16 cellular contexts compared by ENCODE assay signal in the genomic region with DNA sequence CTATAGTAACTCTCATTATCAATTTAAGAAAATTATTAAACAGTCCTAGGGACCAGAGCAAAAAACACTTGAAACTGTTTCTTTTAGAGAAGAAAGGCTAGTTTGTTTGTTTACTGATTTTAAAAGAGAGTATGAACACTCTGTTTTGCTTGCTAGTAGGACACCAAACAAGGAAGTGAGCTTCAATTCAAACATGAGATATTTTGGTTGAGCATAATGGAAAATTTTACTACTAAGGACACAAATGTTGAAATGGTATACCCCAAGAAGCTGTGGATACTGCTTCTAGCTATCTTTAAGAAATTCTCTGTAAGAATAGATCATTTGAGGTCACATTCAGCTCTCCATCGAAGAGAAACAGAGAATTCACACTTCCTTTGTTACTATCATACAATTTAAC.
"Had no signal": no experiment of that assay in that cellular context is flagged by ENCODE, and none has a peak within 500 bp of the region (broad histone marks: within the 10 kb centered on the region; RNA-seq: fewer than 3 reads in every experiment).

No MANE protein-coding gene starts in this region.

- H3K27ac Mint-ChIP-seq: activated naive CD4-positive, alpha-beta T cell treated with anti-CD3 and anti-CD28 coated beads for 36 hours; activated T-helper 2 cell treated with anti-CD3 and anti-CD28 coated beads, Interferon-gamma antibody, Interleukin-2, Interleukin-4, amounts not matched to agents 10 μg/mL and 5 μg/mL and 100 μg/mL, durations not matched to agents 14 hours and 24 hours and 36 hours; effector memory CD8-positive, alpha-beta T cell; natural killer cell treated with Interleukin-12 subunit alpha and Interleukin-12 subunit beta and Interleukin-15 and Interleukin-18, amount 100 ng/mL, for 72 hours; stimulated activated memory B cell treated with anti-CD40 and anti-IgM and Interleukin-4, amounts not matched to agents 10 μg/mL and 1 μg/mL and 100 μg/mL, for 72 hours had no signal

- H3K4me3 Mint-ChIP-seq: activated naive CD4-positive, alpha-beta T cell treated with anti-CD3 and anti-CD28 coated beads for 36 hours; effector memory CD8-positive, alpha-beta T cell; natural killer cell treated with Interleukin-12 subunit alpha and Interleukin-12 subunit beta and Interleukin-15 and Interleukin-18, amount 100 ng/mL, for 72 hours; stimulated activated memory B cell treated with anti-CD40 and anti-IgM and Interleukin-4, amounts not matched to agents 10 μg/mL and 1 μg/mL and 100 μg/mL, for 72 hours had no signal

- ATAC-seq: effector memory CD8-positive, alpha-beta T cell; gastrocnemius medialis; heart left ventricle; natural killer cell treated with Interleukin-12 subunit alpha and Interleukin-12 subunit beta and Interleukin-15 and Interleukin-18, amount 100 ng/mL, for 72 hours; stimulated activated memory B cell treated with anti-CD40 and anti-IgM and Interleukin-4, amounts not matched to agents 10 μg/mL and 1 μg/mL and 100 μg/mL, for 72 hours had no signal

- H3K27me3 Mint-ChIP-seq: effector memory CD8-positive, alpha-beta T cell; natural killer cell treated with Interleukin-12 subunit alpha and Interleukin-12 subunit beta and Interleukin-15 and Interleukin-18, amount 100 ng/mL, for 72 hours; stimulated activated memory B cell treated with anti-CD40 and anti-IgM and Interleukin-4, amounts not matched to agents 10 μg/mL and 1 μg/mL and 100 μg/mL, for 72 hours had no signal

- DNase-seq: activated CD4-positive, alpha-beta T cell treated with anti-CD3 and anti-CD28 coated beads for 4 hours; activated naive CD4-positive, alpha-beta T cell treated with anti-CD3 and anti-CD28 coated beads for 36 hours; dermis blood vessel endothelial cell; effector memory CD8-positive, alpha-beta T cell; gastrocnemius medialis; heart left ventricle; mesendoderm; posterior cingulate gyrus; retina; stimulated activated CD4-positive, alpha-beta T cell treated with anti-CD3 and anti-CD28 coated beads, Interleukin-2, amount 100 ng/mL, for 48 hours; T-helper 9 cell; tibial artery; uterus had no signal
